15 cellular contexts compared by ENCODE assay signal in genomic region chr2:68050353-68050752, GRCh38.
"Had no signal": no experiment of that assay in that cellular context is flagged by ENCODE, and none has a peak within 500 bp of the region (broad histone marks: within the 10 kb centered on the region; RNA-seq: fewer than 3 reads in every experiment).

No MANE protein-coding gene starts in this region.

- H3K4me3 ChIP-seq: esophagus squamous epithelium, neural progenitor cell, upper lobe of right lung had no signal

- H3K27me3 ChIP-seq: esophagus squamous epithelium, neural progenitor cell, upper lobe of right lung had no signal

- H3K4me1 Mint-ChIP-seq: neural progenitor cell had no signal

- H3K27me3 Mint-ChIP-seq: activated naive CD8-positive, alpha-beta T cell treated with anti-CD3 and anti-CD28 coated beads, Interleukin-2, amount 10 ng/mL, durations not matched to agents 7 days and 5 days; brain; stimulated activated naive CD8-positive, alpha-beta T cell treated with anti-CD3 and anti-CD28 coated beads, Interleukin-15, amount 100 ng/mL, for 72 hours; T-cell had no signal

- H3K36me3 Mint-ChIP-seq: brain, neural progenitor cell had no signal

- H3K36me3 ChIP-seq: neural progenitor cell had no signal

- ATAC-seq: activated CD4-positive, CD25-positive, alpha-beta regulatory T cell treated with anti-CD3 and anti-CD28 coated beads, Interleukin-2, amount 50 U/mL, for 24 hours; sciatic nerve; stimulated activated naive CD8-positive, alpha-beta T cell treated with anti-CD3 and anti-CD28 coated beads, Interleukin-15, amount 100 ng/mL, for 72 hours; T-cell; upper lobe of right lung had no signal

- H2AFZ ChIP-seq: neural progenitor cell had no signal

- DNase-seq: activated effector memory CD4-positive, alpha-beta T cell treated with anti-CD3 and anti-CD28 coated beads, Interleukin-2, amount 50 U/mL, for 16 hours; activated naive CD8-positive, alpha-beta T cell treated with anti-CD3 and anti-CD28 coated beads, Interleukin-2, amount 10 ng/mL, durations not matched to agents 7 days and 5 days; cortex of kidney; effector CD8-positive, alpha-beta T cell; esophagus squamous epithelium; mesendoderm; stimulated activated naive CD8-positive, alpha-beta T cell treated with anti-CD3 and anti-CD28 coated beads, Interleukin-15, amount 100 ng/mL, for 72 hours; T-cell; T1000; upper lobe of right lung had no signal

- H3K27ac ChIP-seq: esophagus squamous epithelium, neural progenitor cell, upper lobe of right lung had no signal

- FAIRE-seq: endothelial cell of umbilical vein had no signal

- H3K9me3 Mint-ChIP-seq: activated naive CD8-positive, alpha-beta T cell treated with anti-CD3 and anti-CD28 coated beads, Interleukin-2, amount 10 ng/mL, durations not matched to agents 7 days and 5 days; brain; neural progenitor cell; stimulated activated naive CD8-positive, alpha-beta T cell treated with anti-CD3 and anti-CD28 coated beads, Interleukin-15, amount 100 ng/mL, for 72 hours; T-cell had no signal

- H3K4me2 ChIP-seq: neural progenitor cell had no signal

- H3K4me3 Mint-ChIP-seq: activated naive CD8-positive, alpha-beta T cell treated with anti-CD3 and anti-CD28 coated beads, Interleukin-2, amount 10 ng/mL, durations not matched to agents 7 days and 5 days; brain; neural progenitor cell; stimulated activated naive CD8-positive, alpha-beta T cell treated with anti-CD3 and anti-CD28 coated beads, Interleukin-15, amount 100 ng/mL, for 72 hours; T-cell had no signal

- H3K9ac ChIP-seq: neural progenitor cell had no signal

- H3K4me1 ChIP-seq: neural progenitor cell, upper lobe of right lung had no signal

- H3K9me3 ChIP-seq: esophagus squamous epithelium, upper lobe of right lung had no signal

- H3K27ac Mint-ChIP-seq: activated naive CD8-positive, alpha-beta T cell treated with anti-CD3 and anti-CD28 coated beads, Interleukin-2, amount 10 ng/mL, durations not matched to agents 7 days and 5 days; neural progenitor cell; T-cell had no signal
